Comparison of ENCODE assay signal across 1 cellular context in the genomic region with DNA sequence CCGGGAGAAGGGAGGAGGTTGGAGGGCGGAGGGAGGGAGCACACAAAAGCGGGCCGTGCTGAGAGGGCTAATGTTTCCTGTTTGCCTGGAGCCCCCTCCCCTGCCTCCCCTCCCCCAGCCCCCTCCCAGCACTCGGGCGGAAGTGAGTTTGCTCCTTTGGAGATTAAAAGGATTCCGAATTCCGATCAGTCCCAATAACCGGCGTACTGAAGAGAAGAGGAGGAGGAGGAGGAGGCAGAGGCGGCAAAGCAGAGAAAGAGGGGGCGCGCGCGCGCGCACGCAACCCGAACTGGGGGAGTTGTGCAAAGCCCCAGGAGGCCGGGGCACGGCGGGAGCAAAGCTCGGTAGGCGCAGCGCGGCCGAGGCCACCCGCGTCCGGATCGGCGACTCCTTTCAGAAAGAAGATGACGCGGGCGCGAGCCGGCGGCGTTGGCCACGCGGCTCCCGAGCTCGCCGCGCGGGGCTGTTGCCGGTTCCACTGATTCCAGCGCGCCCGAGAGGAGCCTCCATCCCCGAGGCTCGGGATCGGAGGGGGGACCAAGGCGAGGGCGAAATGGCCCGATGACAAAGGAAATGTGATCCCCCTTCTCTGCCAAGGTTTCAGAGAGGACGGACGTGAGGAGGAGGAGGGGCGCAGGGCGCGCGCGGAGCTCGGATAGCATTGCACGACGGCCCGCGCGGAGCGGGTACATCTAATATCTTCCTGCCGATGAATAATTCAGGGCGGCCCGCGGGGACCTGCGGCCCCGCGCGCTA.
TF ChIP-seq lines count a peak whose summit lies in the region.

No MANE protein-coding gene starts in this region.

TF ChIP-seq in HepG2, 621 proteins besides CTCF, POLR2A, EP300 and RAD21 (continued from another document and continues in another):
- TF ChIP-seq ZNF234 (CRISPR knock-in tag; conservative IDR thresholded peaks at IDR 0.05) (0 out of 2 replicates have a peak, but pooled peaks have one; percentile 27), CENPT (CRISPR knock-in tag; IDR thresholded peaks at IDR 0.05; ENCODE audit: low read depth) (no peak), NCOR1 (IDR thresholded peaks at IDR 0.05; ENCODE audit: borderline replicate concordance, low read length) (no peak; the same call in 1 of the 2 replicates), TP53 (CRISPR knock-in tag; conservative IDR thresholded peaks at IDR 0.05) (no peak), CBX2 (IDR thresholded peaks at IDR 0.05; ENCODE audit: low read depth, low read length) (no peak), CBX2 (CRISPR knock-in tag; IDR thresholded peaks at IDR 0.05; ENCODE audit: low read depth) (no peak), HDAC1 (CRISPR knock-in tag; IDR thresholded peaks at IDR 0.05) (no peak; the same call in none of the 2 replicates), NR2F1 (CRISPR knock-in tag; IDR thresholded peaks at IDR 0.05) (no peak), PAWR (CRISPR knock-in tag; IDR thresholded peaks at IDR 0.05; ENCODE audit: borderline replicate concordance) (no peak), ZBTB38 (CRISPR knock-in tag; IDR thresholded peaks at IDR 0.05) (peak; percentile 57; the same call in 1 of the 2 replicates), ZNF44 (CRISPR knock-in tag; IDR thresholded peaks at IDR 0.05) (no peak), BRD4 (CRISPR knock-in tag; IDR thresholded peaks at IDR 0.05) (no peak), ZFP37 (CRISPR knock-in tag; IDR thresholded peaks at IDR 0.05; ENCODE audit: borderline replicate concordance) (no peak), PLRG1 (conservative IDR thresholded peaks at IDR 0.05) (no peak), ZNF329 (CRISPR knock-in tag; IDR thresholded peaks at IDR 0.05; ENCODE audit: low read depth) (no peak), ISX (CRISPR knock-in tag; conservative IDR thresholded peaks at IDR 0.05) (no peak), RARA (CRISPR knock-in tag; IDR thresholded peaks at IDR 0.05) (peak; percentile 40; the same call in 1 of the 2 replicates), ZSCAN12 (CRISPR knock-in tag; IDR thresholded peaks at IDR 0.05) (peak; percentile 13; the same call in 1 of the 2 replicates), ZNF724P (CRISPR knock-in tag; IDR thresholded peaks at IDR 0.05; ENCODE audit: borderline replicate concordance) (peak; percentile 63; the same call in 1 of the 2 replicates), ZNF619 (CRISPR knock-in tag; IDR thresholded peaks at IDR 0.05) (no peak)
- TF ChIP-seq, protein P1, sequence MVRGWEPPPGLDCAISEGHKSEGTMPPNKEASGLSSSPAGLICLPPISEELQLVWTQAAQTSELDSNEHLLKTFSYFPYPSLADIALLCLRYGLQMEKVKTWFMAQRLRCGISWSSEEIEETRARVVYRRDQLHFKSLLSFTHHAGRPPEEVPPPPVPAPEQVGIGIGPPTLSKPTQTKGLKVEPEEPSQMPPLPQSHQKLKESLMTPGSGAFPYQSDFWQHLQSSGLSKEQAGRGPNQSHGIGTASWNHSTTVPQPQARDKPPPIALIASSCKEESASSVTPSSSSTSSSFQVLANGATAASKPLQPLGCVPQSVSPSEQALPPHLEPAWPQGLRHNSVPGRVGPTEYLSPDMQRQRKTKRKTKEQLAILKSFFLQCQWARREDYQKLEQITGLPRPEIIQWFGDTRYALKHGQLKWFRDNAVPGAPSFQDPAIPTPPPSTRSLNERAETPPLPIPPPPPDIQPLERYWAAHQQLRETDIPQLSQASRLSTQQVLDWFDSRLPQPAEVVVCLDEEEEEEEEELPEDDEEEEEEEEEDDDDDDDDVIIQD (CRISPR knock-in tag; IDR thresholded peaks at IDR 0.05; ENCODE audit: low read depth), result no peak
- TF ChIP-seq, protein P2, sequence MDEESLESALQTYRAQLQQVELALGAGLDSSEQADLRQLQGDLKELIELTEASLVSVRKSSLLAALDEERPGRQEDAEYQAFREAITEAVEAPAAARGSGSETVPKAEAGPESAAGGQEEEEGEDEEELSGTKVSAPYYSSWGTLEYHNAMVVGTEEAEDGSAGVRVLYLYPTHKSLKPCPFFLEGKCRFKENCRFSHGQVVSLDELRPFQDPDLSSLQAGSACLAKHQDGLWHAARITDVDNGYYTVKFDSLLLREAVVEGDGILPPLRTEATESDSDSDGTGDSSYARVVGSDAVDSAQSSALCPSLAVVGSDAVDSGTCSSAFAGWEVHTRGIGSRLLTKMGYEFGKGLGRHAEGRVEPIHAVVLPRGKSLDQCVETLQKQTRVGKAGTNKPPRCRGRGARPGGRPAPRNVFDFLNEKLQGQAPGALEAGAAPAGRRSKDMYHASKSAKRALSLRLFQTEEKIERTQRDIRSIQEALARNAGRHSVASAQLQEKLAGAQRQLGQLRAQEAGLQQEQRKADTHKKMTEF (CRISPR knock-in tag; IDR thresholded peaks at IDR 0.05), result peak; percentile 80; the same call in 1 of the 2 replicates
- TF ChIP-seq, protein P3, sequence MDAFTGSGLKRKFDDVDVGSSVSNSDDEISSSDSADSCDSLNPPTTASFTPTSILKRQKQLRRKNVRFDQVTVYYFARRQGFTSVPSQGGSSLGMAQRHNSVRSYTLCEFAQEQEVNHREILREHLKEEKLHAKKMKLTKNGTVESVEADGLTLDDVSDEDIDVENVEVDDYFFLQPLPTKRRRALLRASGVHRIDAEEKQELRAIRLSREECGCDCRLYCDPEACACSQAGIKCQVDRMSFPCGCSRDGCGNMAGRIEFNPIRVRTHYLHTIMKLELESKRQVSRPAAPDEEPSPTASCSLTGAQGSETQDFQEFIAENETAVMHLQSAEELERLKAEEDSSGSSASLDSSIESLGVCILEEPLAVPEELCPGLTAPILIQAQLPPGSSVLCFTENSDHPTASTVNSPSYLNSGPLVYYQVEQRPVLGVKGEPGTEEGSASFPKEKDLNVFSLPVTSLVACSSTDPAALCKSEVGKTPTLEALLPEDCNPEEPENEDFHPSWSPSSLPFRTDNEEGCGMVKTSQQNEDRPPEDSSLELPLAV (CRISPR knock-in tag; conservative IDR thresholded peaks at IDR 0.05; ENCODE audit: low read depth), result no peak
- TF ChIP-seq, protein P4, sequence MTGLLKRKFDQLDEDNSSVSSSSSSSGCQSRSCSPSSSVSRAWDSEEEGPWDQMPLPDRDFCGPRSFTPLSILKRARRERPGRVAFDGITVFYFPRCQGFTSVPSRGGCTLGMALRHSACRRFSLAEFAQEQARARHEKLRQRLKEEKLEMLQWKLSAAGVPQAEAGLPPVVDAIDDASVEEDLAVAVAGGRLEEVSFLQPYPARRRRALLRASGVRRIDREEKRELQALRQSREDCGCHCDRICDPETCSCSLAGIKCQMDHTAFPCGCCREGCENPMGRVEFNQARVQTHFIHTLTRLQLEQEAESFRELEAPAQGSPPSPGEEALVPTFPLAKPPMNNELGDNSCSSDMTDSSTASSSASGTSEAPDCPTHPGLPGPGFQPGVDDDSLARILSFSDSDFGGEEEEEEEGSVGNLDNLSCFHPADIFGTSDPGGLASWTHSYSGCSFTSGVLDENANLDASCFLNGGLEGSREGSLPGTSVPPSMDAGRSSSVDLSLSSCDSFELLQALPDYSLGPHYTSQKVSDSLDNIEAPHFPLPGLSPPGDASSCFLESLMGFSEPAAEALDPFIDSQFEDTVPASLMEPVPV (CRISPR knock-in tag; IDR thresholded peaks at IDR 0.05), result no peak
- TF ChIP-seq, protein P5, sequence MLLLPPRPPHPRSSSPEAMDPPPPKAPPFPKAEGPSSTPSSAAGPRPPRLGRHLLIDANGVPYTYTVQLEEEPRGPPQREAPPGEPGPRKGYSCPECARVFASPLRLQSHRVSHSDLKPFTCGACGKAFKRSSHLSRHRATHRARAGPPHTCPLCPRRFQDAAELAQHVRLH (CRISPR knock-in tag; IDR thresholded peaks at IDR 0.05; ENCODE audit: borderline replicate concordance, low read depth), result peak; percentile 72; the same call in 1 of the 2 replicates
- TF ChIP-seq, protein P6, sequence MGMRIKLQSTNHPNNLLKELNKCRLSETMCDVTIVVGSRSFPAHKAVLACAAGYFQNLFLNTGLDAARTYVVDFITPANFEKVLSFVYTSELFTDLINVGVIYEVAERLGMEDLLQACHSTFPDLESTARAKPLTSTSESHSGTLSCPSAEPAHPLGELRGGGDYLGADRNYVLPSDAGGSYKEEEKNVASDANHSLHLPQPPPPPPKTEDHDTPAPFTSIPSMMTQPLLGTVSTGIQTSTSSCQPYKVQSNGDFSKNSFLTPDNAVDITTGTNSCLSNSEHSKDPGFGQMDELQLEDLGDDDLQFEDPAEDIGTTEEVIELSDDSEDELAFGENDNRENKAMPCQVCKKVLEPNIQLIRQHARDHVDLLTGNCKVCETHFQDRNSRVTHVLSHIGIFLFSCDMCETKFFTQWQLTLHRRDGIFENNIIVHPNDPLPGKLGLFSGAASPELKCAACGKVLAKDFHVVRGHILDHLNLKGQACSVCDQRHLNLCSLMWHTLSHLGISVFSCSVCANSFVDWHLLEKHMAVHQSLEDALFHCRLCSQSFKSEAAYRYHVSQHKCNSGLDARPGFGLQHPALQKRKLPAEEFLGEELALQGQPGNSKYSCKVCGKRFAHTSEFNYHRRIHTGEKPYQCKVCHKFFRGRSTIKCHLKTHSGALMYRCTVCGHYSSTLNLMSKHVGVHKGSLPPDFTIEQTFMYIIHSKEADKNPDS (CRISPR knock-in tag; IDR thresholded peaks at IDR 0.05), result no peak
- TF ChIP-seq, protein P7, sequence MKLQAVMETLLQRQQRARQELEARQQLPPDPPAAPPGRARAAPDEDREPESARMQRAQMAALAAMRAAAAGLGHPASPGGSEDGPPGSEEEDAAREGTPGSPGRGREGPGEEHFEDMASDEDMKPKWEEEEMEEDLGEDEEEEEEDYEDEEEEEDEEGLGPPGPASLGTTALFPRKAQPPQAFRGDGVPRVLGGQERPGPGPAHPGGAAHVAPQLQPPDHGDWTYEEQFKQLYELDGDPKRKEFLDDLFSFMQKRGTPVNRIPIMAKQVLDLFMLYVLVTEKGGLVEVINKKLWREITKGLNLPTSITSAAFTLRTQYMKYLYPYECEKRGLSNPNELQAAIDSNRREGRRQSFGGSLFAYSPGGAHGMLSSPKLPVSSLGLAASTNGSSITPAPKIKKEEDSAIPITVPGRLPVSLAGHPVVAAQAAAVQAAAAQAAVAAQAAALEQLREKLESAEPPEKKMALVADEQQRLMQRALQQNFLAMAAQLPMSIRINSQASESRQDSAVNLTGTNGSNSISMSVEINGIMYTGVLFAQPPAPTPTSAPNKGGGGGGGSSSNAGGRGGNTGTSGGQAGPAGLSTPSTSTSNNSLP (IDR thresholded peaks at IDR 0.05; ENCODE audit: low read depth, low read length), result peak; percentile 50; the same call in 1 of the 2 replicates
- TF ChIP-seq, protein P8, sequence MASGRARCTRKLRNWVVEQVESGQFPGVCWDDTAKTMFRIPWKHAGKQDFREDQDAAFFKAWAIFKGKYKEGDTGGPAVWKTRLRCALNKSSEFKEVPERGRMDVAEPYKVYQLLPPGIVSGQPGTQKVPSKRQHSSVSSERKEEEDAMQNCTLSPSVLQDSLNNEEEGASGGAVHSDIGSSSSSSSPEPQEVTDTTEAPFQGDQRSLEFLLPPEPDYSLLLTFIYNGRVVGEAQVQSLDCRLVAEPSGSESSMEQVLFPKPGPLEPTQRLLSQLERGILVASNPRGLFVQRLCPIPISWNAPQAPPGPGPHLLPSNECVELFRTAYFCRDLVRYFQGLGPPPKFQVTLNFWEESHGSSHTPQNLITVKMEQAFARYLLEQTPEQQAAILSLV (CRISPR knock-in tag; IDR thresholded peaks at IDR 0.05; ENCODE audit: borderline replicate concordance), result peak; percentile 69; the same call in 1 of the 2 replicates
- TF ChIP-seq, protein P9, sequence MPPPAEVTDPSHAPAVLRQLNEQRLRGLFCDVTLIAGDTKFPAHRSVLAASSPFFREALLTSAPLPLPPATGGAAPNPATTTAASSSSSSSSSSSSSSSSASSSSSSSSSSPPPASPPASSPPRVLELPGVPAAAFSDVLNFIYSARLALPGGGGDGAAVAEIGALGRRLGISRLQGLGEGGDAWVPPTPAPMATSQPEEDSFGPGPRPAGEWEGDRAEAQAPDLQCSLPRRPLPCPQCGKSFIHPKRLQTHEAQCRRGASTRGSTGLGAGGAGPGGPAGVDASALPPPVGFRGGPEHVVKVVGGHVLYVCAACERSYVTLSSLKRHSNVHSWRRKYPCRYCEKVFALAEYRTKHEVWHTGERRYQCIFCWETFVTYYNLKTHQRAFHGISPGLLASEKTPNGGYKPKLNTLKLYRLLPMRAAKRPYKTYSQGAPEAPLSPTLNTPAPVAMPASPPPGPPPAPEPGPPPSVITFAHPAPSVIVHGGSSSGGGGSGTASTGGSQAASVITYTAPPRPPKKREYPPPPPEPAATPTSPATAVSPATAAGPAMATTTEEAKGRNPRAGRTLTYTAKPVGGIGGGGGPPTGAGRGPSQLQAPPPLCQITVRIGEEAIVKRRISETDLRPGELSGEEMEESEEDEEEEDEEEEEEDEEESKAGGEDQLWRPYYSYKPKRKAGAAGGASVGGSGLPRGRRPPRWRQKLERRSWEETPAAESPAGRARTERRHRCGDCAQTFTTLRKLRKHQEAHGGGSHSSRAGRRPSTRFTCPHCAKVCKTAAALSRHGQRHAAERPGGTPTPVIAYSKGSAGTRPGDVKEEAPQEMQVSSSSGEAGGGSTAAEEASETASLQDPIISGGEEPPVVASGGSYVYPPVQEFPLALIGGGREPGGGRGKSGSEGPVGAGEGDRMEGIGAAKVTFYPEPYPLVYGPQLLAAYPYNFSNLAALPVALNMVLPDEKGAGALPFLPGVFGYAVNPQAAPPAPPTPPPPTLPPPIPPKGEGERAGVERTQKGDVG (CRISPR knock-in tag; IDR thresholded peaks at IDR 0.05; ENCODE audit: borderline replicate concordance), result no peak; the same call in 1 of the 2 replicates
- TF ChIP-seq, protein P10, sequence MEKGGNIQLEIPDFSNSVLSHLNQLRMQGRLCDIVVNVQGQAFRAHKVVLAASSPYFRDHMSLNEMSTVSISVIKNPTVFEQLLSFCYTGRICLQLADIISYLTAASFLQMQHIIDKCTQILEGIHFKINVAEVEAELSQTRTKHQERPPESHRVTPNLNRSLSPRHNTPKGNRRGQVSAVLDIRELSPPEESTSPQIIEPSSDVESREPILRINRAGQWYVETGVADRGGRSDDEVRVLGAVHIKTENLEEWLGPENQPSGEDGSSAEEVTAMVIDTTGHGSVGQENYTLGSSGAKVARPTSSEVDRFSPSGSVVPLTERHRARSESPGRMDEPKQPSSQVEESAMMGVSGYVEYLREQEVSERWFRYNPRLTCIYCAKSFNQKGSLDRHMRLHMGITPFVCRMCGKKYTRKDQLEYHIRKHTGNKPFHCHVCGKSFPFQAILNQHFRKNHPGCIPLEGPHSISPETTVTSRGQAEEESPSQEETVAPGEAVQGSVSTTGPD (CRISPR knock-in tag; IDR thresholded peaks at IDR 0.05), result no peak
- TF ChIP-seq, protein P11, sequence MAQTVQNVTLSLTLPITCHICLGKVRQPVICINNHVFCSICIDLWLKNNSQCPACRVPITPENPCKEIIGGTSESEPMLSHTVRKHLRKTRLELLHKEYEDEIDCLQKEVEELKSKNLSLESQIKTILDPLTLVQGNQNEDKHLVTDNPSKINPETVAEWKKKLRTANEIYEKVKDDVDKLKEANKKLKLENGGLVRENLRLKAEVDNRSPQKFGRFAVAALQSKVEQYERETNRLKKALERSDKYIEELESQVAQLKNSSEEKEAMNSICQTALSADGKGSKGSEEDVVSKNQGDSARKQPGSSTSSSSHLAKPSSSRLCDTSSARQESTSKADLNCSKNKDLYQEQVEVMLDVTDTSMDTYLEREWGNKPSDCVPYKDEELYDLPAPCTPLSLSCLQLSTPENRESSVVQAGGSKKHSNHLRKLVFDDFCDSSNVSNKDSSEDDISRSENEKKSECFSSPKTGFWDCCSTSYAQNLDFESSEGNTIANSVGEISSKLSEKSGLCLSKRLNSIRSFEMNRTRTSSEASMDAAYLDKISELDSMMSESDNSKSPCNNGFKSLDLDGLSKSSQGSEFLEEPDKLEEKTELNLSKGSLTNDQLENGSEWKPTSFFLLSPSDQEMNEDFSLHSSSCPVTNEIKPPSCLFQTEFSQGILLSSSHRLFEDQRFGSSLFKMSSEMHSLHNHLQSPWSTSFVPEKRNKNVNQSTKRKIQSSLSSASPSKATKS (CRISPR knock-in tag; IDR thresholded peaks at IDR 0.05), result no peak; the same call in 1 of the 2 replicates
